ENCODE assay signal across 13 cellular contexts in the genomic region with DNA sequence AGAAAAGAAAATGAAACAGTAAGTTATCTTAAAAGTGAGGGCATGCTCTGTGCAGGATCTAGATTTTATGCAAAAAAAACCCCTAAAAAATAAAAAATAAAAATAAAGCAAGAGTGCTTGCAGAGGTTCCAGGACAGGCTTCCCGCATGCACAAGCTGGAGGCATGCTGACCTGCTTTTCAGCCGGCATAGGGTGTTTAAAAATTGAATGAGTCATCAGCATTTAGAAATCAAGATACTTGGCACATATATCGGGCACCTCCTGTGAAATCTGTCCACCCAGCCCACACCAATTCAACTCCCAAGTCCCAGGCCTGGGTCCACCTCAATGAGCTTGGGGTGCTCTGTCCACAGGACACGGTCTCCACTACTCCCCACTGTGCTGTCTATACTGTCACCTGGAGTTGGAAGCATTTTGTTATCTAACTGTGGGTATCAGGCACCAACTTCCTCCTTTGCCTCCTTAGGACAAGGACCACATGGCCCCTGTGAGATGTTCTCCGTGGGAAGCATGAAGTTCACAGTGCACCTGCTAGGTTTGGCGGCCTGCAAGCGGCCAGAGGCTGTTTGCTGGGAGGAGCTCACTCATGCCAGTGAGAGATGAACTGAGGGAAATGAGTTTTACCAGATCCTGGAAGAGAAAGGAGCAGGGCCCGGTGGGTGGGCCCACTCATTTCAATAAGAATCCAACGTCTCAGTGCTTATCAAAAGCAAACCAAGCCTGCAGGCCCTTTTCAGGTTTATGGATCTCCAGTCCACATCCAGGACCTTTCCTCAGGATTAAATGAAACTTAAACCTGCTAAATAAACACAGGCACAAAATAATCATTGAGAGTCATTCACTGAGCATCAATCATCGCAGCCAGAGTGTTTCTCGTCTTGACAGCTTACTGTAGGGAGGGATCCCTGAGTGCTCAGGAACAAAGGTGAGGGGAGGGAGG.
DNase-seq lines count a peak whose midpoint lies in the region; ATAC-seq and TF ChIP-seq lines count a peak whose summit lies in the region.
"Had no signal": no experiment of that assay in that cellular context is flagged by ENCODE, and none has a peak within 500 bp of the region (broad histone marks: within the 10 kb centered on the region; RNA-seq: fewer than 3 reads in every experiment).

No MANE protein-coding gene starts in this region.

- H3K27me3 ChIP-seq in breast epithelium, result peaks cover 0 to 26% of the 10 kb centered on the region in 2 donors
- no peaks in the 10 kb centered on the region for H3K27me3 ChIP-seq in aorta (ENCODE audit: control insufficient read depth in 1 of 2, insufficient read depth in 2 of 2, low read length in 1 of 2)
- H3K27me3 ChIP-seq: upper lobe of left lung had no signal

- H3K27ac Mint-ChIP-seq in MCF 10A (ENCODE audit: low read depth, unreplicated experiment), result peak overlapping the region; percentile 57
- H3K27ac Mint-ChIP-seq in activated naive CD4-positive, alpha-beta T cell treated with anti-CD3 and anti-CD28 coated beads for 36 hours, result no peak overlapping the region
- H3K27ac Mint-ChIP-seq: dendritic cell treated with granulocyte-macrophage colony-stimulating factor and Interleukin-4, amounts not matched to agents 40 ng/mL and 50 ng/mL, for 4 days had no signal

- intact Hi-C loops in MCF 10A (cut with micrococcal nuclease), result no loop called here
- intact Hi-C loops in breast epithelium (cut with DNase I; ENCODE audit: low total_unique reads), result no loop called here
- intact Hi-C loops in aorta (cut with DNase I), result no loop called here
- intact Hi-C loops in activated naive CD4-positive, alpha-beta T cell treated with anti-CD3 and anti-CD28 coated beads for 36 hours (cut with micrococcal nuclease), result no loop called here

- H3K27ac ChIP-seq in breast epithelium (no peak overlapping the region), aorta (ENCODE audit: low read depth in 1 of 2, low read length in 2 of 2) (no peak overlapping the region)
- H3K27ac ChIP-seq: upper lobe of left lung had no signal

- BruUV-seq in MCF 10A (replicated peaks; lab: Mats Ljungman, UMichigan), result no TSS peak

- DNase-seq in MCF 10A (ENCODE audit: unreplicated experiment), result peak; percentile 70
- DNase-seq in breast epithelium (ENCODE audit: low spot score in 2 of 2), result no peak
- peak; percentile 35 for DNase-seq in NCI-H526 treated with DMSO at 0.1 percent for 48 hours (lab: John Stamatoyannopoulos, UW)
- peak; percentile 2 for DNase-seq in fibroblast of pulmonary artery (ENCODE audit: low read depth)
- DNase-seq in aorta, result no peak
- no peak for DNase-seq in NK-92 treated with Interleukin-12 subunit alpha and Interleukin-12 subunit beta, amount 100 ng/mL, for 24 hours (lab: John Stamatoyannopoulos, UW)
- DNase-seq in activated naive CD4-positive, alpha-beta T cell treated with anti-CD3 and anti-CD28 coated beads for 36 hours, result no peak
- DNase-seq in GM13976 (ENCODE audit: low spot score), result no peak
- DNase-seq: foreskin melanocyte, SIG-M5, upper lobe of left lung had no signal

- no peak overlapping the region for H3K4me3 ChIP-seq in breast epithelium
- H3K4me3 ChIP-seq in fibroblast of pulmonary artery (replicated peaks; ENCODE audit: low read depth, low read length), result no peak overlapping the region
- H3K4me3 ChIP-seq in aorta (ENCODE audit: low read length in 2 of 2), result no peak overlapping the region
- H3K4me3 ChIP-seq: GM12878, upper lobe of left lung had no signal

- in situ Hi-C loops in GM13976 (cut with MboI; ENCODE audit: low sequenced_read_pairs, unreplicated experiment), result no loop called here

- no peaks in the 10 kb centered on the region for H3K36me3 ChIP-seq in breast epithelium
- no peaks in the 10 kb centered on the region for H3K36me3 ChIP-seq in aorta (ENCODE audit: control insufficient read depth in 1 of 2, insufficient read depth in 2 of 2, low read length in 1 of 2)
- H3K36me3 ChIP-seq: upper lobe of left lung had no signal

- no peak overlapping the region for H3K4me3 Mint-ChIP-seq in MCF 10A (ENCODE audit: unreplicated experiment)
- no peak overlapping the region for H3K4me3 Mint-ChIP-seq in activated naive CD4-positive, alpha-beta T cell treated with anti-CD3 and anti-CD28 coated beads for 36 hours
- H3K4me3 Mint-ChIP-seq: dendritic cell treated with granulocyte-macrophage colony-stimulating factor and Interleukin-4, amounts not matched to agents 40 ng/mL and 50 ng/mL, for 4 days had no signal

- H3K9me3 ChIP-seq in breast epithelium (no peaks in the 10 kb centered on the region), aorta (ENCODE audit: control insufficient read depth, low read length) (peaks cover 3% of the 10 kb centered on the region)
- H3K9me3 ChIP-seq: upper lobe of left lung had no signal

- ATAC-seq in aorta (ENCODE audit: low FRiP score), result peak; percentile 20
- ATAC-seq: GM12878 had no signal

- no peaks in the 10 kb centered on the region for H3K36me3 Mint-ChIP-seq in MCF 10A (ENCODE audit: insufficient read depth, unreplicated experiment)
- no peaks in the 10 kb centered on the region for H3K36me3 Mint-ChIP-seq in activated naive CD4-positive, alpha-beta T cell treated with anti-CD3 and anti-CD28 coated beads for 36 hours (ENCODE audit: low read depth)

- no peaks in the 10 kb centered on the region for H3K4me1 ChIP-seq in breast epithelium
- H3K4me1 ChIP-seq in aorta (ENCODE audit: control insufficient read depth in 1 of 2, insufficient read depth in 2 of 2, low read length in 2 of 2), result no peaks in the 10 kb centered on the region

- no peak for TF ChIP-seq POLR2A in breast epithelium (IDR thresholded peaks at IDR 0.05)

- CTCF ChIA-PET in MCF 10A (lab: Yijun Ruan, JAX), result interaction anchor here (0.6 to 3.2 kb wide), 14 partner anchors 8 to 1336 kb away, joined by 3 to 14 read pairs (median 4); no protein-coding TSS in a partner anchor
- CTCF ChIA-PET in activated naive CD4-positive, alpha-beta T cell treated with anti-CD3 and anti-CD28 coated beads for 36 hours (lab: Charles Lee), result no interaction called here

- TF ChIP-seq CTCF in MCF 10A (IDR thresholded peaks at IDR 0.05; ENCODE audit: unreplicated experiment), result no peak
- no peak for TF ChIP-seq CTCF in breast epithelium (IDR thresholded peaks at IDR 0.05)
- TF ChIP-seq CTCF in fibroblast of pulmonary artery (IDR thresholded peaks at IDR 0.05; ENCODE audit: low read length, missing control alignments), result no peak
- no peak for TF ChIP-seq CTCF in GM13976 (IDR thresholded peaks at IDR 0.05; ENCODE audit: borderline replicate concordance, control extremely low read depth, extremely low read depth, insufficient read depth, missing control alignments)

- 53 to 60% methylated on average over 11 of the region's 11 CpGs for WGBS in aorta, 2 donors

- peaks cover 10% of the 10 kb centered on the region for H3K4me1 Mint-ChIP-seq in MCF 10A (ENCODE audit: insufficient read depth, unreplicated experiment)
- no peaks in the 10 kb centered on the region for H3K4me1 Mint-ChIP-seq in activated naive CD4-positive, alpha-beta T cell treated with anti-CD3 and anti-CD28 coated beads for 36 hours (ENCODE audit: low read depth)

- no peaks in the 10 kb centered on the region for H3K9me3 Mint-ChIP-seq in MCF 10A (ENCODE audit: unreplicated experiment)
- H3K9me3 Mint-ChIP-seq in activated naive CD4-positive, alpha-beta T cell treated with anti-CD3 and anti-CD28 coated beads for 36 hours, result no peaks in the 10 kb centered on the region
- H3K9me3 Mint-ChIP-seq: dendritic cell treated with granulocyte-macrophage colony-stimulating factor and Interleukin-4, amounts not matched to agents 40 ng/mL and 50 ng/mL, for 4 days had no signal

- POLR2A ChIA-PET in MCF 10A (lab: Yijun Ruan, JAX), result interaction anchor here (0.8 kb wide), 1 partner anchor 84 kb away, joined by 3 read pairs; no protein-coding TSS in a partner anchor

- H3K27me3 Mint-ChIP-seq in MCF 10A (ENCODE audit: insufficient read depth, unreplicated experiment), result no peaks in the 10 kb centered on the region
- H3K27me3 Mint-ChIP-seq in activated naive CD4-positive, alpha-beta T cell treated with anti-CD3 and anti-CD28 coated beads for 36 hours (ENCODE audit: low read depth), result no peaks in the 10 kb centered on the region

Comparison
In these comparisons a context has a peak if more than half of its experiments do, and no peak if none do; other contexts are left out.
1. DNase-seq: peak in MCF 10A (single experiment), NCI-H526 treated with DMSO at 0.1 percent for 48 hours (single experiment) and fibroblast of pulmonary artery (single experiment); none in breast epithelium (0 of 2), aorta (0 of 2), NK-92 treated with Interleukin-12 subunit alpha and Interleukin-12 subunit beta, amount 100 ng/mL, for 24 hours (single experiment), activated naive CD4-positive, alpha-beta T cell treated with anti-CD3 and anti-CD28 coated beads for 36 hours (single experiment) and GM13976 (single experiment).